8 cellular contexts compared by ENCODE assay signal in genomic region chr22:41197046-41197807, GRCh38. TPM values are rescaled to one million over a fixed set of nuclear protein-coding genes. Genes with fewer than 3 reads are reported as not detected.
DNase-seq lines count a peak whose midpoint lies in the region; ATAC-seq and TF ChIP-seq lines count a peak whose summit lies in the region.

No MANE protein-coding gene starts in this region.

- H3K9me3 ChIP-seq in A673 (ENCODE audit: low read depth, low read length, poor library complexity, severe bottlenecking) (no peaks in the 10 kb centered on the region), colonic mucosa (no peaks in the 10 kb centered on the region)

- DNase-seq in A673 (ENCODE audit: low spot score) (peak; percentile 88), NCI-H460 (ENCODE audit: extremely low read depth, low read depth) (peak; percentile 47), colonic mucosa (peak; percentile 92), left lobe of liver (ENCODE audit: low spot score) (peak; percentile 93)
- DNase-seq in activated CD4-positive, alpha-beta T cell treated with anti-CD3 and anti-CD28 coated beads for 48 hours, result peak; percentile 85
- peak; percentile 89 for DNase-seq in stimulated activated CD4-positive, alpha-beta T cell treated with anti-CD3 and anti-CD28 coated beads, Interleukin-2, amount 100 ng/mL, for 24 hours

- peak overlapping the region; percentile 61 for H3K4me3 ChIP-seq in A673 (ENCODE audit: low read depth, low read length, poor library complexity, severe bottlenecking)
- peak overlapping the region; percentile 87 for H3K4me3 ChIP-seq in colonic mucosa

- intact Hi-C loops in A673 (cut with micrococcal nuclease; ENCODE audit: unreplicated experiment) (no loop called here), colonic mucosa (cut with DNase I) (no loop called here)

- H3K36me3 ChIP-seq in A673 (ENCODE audit: insufficient read depth, low read length, poor library complexity, severe bottlenecking) (no peaks in the 10 kb centered on the region), colonic mucosa (no peaks in the 10 kb centered on the region)

- BruUV-seq in A673 (replicated peaks; lab: Mats Ljungman, UMichigan), result no TSS peak

- POLR2A ChIA-PET in A673 (lab: Charles Lee; ENCODE audit: low non-redundant PET), result no interaction called here

- H3K27ac ChIP-seq in A673 (ENCODE audit: low read depth, low read length, poor library complexity, severe bottlenecking) (peak overlapping the region; percentile 8), colonic mucosa (peak overlapping the region; percentile 45)

- TF ChIP-seq CTCF in A673 (conservative IDR thresholded peaks at IDR 0.05; ENCODE audit: low read depth, low read length), result 0 out of 2 replicates have a peak, but pooled peaks have one; percentile 22
- TF ChIP-seq CTCF in colonic mucosa (IDR thresholded peaks at IDR 0.05), result no peak

- H3K4me1 ChIP-seq in A673 (ENCODE audit: insufficient read depth, low read length, poor library complexity, severe bottlenecking) (peaks cover 16% of the 10 kb centered on the region), colonic mucosa (peaks cover 7% of the 10 kb centered on the region)

- H3K27me3 ChIP-seq in A673 (replicated peaks; ENCODE audit: insufficient read depth, low read depth, low read length, poor library complexity) (no peaks in the 10 kb centered on the region), colonic mucosa (no peaks in the 10 kb centered on the region)

- peak overlapping the region; percentile 53 to 68 for H3K9ac ChIP-seq in colonic mucosa (ENCODE audit: low read depth in 2 of 2, low read length in 2 of 2)

- peak; percentile 82 for ATAC-seq in GM18520 (IDR thresholded peaks at IDR 0.05; ENCODE audit: unreplicated experiment)
- ATAC-seq in HG03108 (IDR thresholded peaks at IDR 0.05; ENCODE audit: unreplicated experiment), result peak; percentile 67
- peak; percentile 92 for ATAC-seq in left lobe of liver

- CTCF ChIA-PET in A673 (lab: Charles Lee), result no interaction called here

RNA-seq across cellular contexts. Expression of gene L3MBTL2, which starts 7.9 kb away (rescaled TPM):
- 31.9 and 32.0 TPM in 2 replicates for total RNA-seq in A673 (2021)
- 16.4 and 16.9 TPM in 2 replicates for total RNA-seq in NCI-H460 (2014; rRNA removed; shearing (Covaris generic))
- 19.1 and 20.0 TPM in 2 replicates for polyA plus RNA-seq in NCI-H460 (2014; cell fraction: nucleus; rRNA removed)
- total RNA-seq in colonic mucosa, result 10 to 100 TPM; 13.2 to 27.9 TPM
- 12.7 TPM for total RNA-seq in left lobe of liver

RNA-seq across cellular contexts. Expression of gene CHADL, which starts 43.5 kb away (rescaled TPM):
- not detected in 2 replicates for total RNA-seq in A673 (2021)
- 0.09 and 0.15 TPM in 2 replicates for total RNA-seq in NCI-H460 (2014; rRNA removed; shearing (Covaris generic))
- polyA plus RNA-seq in NCI-H460 (2014; cell fraction: nucleus; rRNA removed), result 0.17 TPM in 1 of 2 replicates, not detected in the other
- total RNA-seq in colonic mucosa, result 1 to 10 TPM in 1 of 2 donors, under 1 TPM in 1; 0.62 to 1.8 TPM
- total RNA-seq in left lobe of liver, result 2.5 TPM

Comparison
In these comparisons a context has a peak if more than half of its experiments do, and no peak if none do; other contexts are left out.
1. Peak in every context shown above with its lines: DNase-seq, ATAC-seq, H3K4me3 ChIP-seq and H3K27ac ChIP-seq.